In the genomic region with DNA sequence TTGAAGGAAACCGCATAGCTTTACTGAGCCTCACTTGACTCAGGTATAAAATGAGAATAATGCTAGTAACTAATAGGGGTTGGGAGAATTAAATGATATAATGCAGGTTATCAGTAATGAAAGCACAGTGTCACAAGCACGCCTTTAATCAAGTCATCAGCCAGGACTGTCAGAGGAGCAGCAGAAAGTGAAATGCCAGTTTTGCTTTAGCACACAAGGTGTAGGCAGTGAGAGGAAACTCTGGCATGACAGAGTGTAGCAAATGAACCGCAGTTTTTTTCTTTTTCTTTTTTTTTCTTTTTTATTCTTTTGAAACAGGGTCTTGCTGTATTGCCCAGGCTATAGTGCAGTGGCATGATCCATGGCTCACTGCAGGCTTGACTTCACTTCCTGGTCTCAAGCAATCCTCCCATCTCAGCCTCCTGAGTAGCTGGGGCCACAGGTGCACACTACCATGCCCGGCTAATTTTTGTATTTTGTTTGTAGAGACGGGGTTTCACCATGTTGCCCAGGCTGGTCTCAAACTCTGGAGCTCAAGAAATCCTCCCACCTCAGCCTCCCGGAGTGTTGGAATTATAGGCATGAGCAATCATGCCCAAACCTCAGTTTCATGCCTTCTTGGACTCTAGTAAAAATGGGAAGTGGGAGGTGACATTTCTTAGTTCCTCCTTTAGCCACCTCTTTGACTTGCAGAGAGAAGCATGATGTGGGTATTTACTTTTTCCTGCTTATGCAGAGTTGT, we compare ENCODE assay signal across 8 cellular contexts.
A peak's percentile ranks its signal among the peaks of the same experiment; 100 is the strongest.
DNase-seq lines count a peak whose midpoint lies in the region; ATAC-seq and TF ChIP-seq lines count a peak whose summit lies in the region.

No MANE protein-coding gene starts in this region.

- DNase-seq in kidney tubule cell (ENCODE audit: low spot score) = peak; percentile 60
- no peak for DNase-seq in NCI-H2196 (lab: John Stamatoyannopoulos, UW; ENCODE audit: unreplicated experiment)
- DNase-seq in erythroblast (lab: John Stamatoyannopoulos, UW) = no peak
- DNase-seq in NCI-H146 (lab: John Stamatoyannopoulos, UW) = no peak
- no peak for DNase-seq in NCI-H1930 (lab: John Stamatoyannopoulos, UW)

- no peak for TF ChIP-seq POLR2A in erythroblast (IDR thresholded peaks at IDR 0.05; ENCODE audit: low read length)

- ATAC-seq in GM18499 (IDR thresholded peaks at IDR 0.05; ENCODE audit: insufficient read depth, unreplicated experiment) (peak; percentile 68), GM21528 (IDR thresholded peaks at IDR 0.05; ENCODE audit: low FRiP score, unreplicated experiment) (peak; percentile 82), HG03457 (IDR thresholded peaks at IDR 0.05; ENCODE audit: unreplicated experiment) (peak; percentile 73)
